ENCODE assay signal across 1 cellular context in genomic region chr16:28526201-28527099, GRCh38.
TF ChIP-seq lines count a peak whose summit lies in the region.

No MANE protein-coding gene starts in this region.

TF ChIP-seq in SK-N-SH, 30 proteins besides CTCF, POLR2A, EP300 and RAD21:
- no peak for TF ChIP-seq YY1 (IDR thresholded peaks at IDR 0.05; ENCODE audit: low read depth)
- TF ChIP-seq MXI1 (IDR thresholded peaks at IDR 0.05; ENCODE audit: low read depth, low read length), result no peak
- TF ChIP-seq FOSL2 (IDR thresholded peaks at IDR 0.05; ENCODE audit: borderline replicate concordance, low read depth), result no peak
- no peak for TF ChIP-seq SMC3 (IDR thresholded peaks at IDR 0.05; ENCODE audit: low read depth, low read length)
- TF ChIP-seq, protein P1, sequence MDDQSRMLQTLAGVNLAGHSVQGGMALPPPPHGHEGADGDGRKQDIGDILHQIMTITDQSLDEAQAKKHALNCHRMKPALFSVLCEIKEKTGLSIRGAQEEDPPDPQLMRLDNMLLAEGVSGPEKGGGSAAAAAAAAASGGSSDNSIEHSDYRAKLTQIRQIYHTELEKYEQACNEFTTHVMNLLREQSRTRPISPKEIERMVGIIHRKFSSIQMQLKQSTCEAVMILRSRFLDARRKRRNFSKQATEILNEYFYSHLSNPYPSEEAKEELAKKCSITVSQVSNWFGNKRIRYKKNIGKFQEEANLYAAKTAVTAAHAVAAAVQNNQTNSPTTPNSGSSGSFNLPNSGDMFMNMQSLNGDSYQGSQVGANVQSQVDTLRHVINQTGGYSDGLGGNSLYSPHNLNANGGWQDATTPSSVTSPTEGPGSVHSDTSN (IDR thresholded peaks at IDR 0.05), result no peak
- no peak for TF ChIP-seq MEF2A (IDR thresholded peaks at IDR 0.05; ENCODE audit: borderline replicate concordance, low read depth)
- TF ChIP-seq RXRA (IDR thresholded peaks at IDR 0.05; ENCODE audit: borderline replicate concordance, low read depth), result no peak
- TF ChIP-seq NFIC (IDR thresholded peaks at IDR 0.05; ENCODE audit: borderline replicate concordance), result no peak
- no peak for TF ChIP-seq RCOR1 (IDR thresholded peaks at IDR 0.05; ENCODE audit: low read length)
- TF ChIP-seq TEAD4 (IDR thresholded peaks at IDR 0.05; ENCODE audit: borderline replicate concordance, insufficient read depth), result no peak
- TF ChIP-seq IRF3 (IDR thresholded peaks at IDR 0.05; ENCODE audit: low read depth, low read length), result no peak
- TF ChIP-seq ZBTB33 (IDR thresholded peaks at IDR 0.05; ENCODE audit: borderline replicate concordance, low read depth), result no peak
- TF ChIP-seq USF2 (IDR thresholded peaks at IDR 0.05; ENCODE audit: borderline replicate concordance, low read depth, low read length), result no peak
- no peak for TF ChIP-seq TAF1 (IDR thresholded peaks at IDR 0.05; ENCODE audit: borderline replicate concordance, low read depth, low read length)
- no peak for TF ChIP-seq TCF12 (IDR thresholded peaks at IDR 0.05)
- TF ChIP-seq USF1 (IDR thresholded peaks at IDR 0.05; ENCODE audit: borderline replicate concordance, low read depth), result no peak
- no peak for TF ChIP-seq CHD2 (IDR thresholded peaks at IDR 0.05; ENCODE audit: low read length, partially characterized antibody)
- no peak for TF ChIP-seq FOXM1 (IDR thresholded peaks at IDR 0.05; ENCODE audit: low read depth)
- TF ChIP-seq GATA2 (CRISPR knock-in tag; IDR thresholded peaks at IDR 0.05), result no peak
TF ChIP-seq in SK-N-SH: peak in this region for 0.
